ENCODE assay signal across 15 cellular contexts in the genomic region with DNA sequence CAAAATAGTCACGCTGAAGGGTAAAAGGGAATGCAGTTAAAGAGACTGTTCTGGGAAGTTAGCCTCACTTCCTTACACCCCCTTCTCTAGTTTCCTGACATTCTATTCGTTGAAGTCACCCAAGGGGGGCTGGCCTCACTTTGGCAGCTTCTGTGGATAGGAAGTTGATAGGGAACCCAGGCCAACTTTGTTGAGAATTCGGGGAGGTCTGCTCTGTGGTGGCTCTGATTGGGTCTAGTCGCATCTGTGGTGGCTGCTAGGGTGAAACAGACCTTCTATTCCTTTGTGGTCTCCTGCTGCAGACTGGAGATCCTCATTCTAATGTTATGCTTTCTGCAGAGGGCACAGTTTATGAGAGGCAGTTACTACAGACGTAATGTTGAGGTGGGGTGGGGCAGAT. TPM values are rescaled to one million over a fixed set of nuclear protein-coding genes. Genes with fewer than 3 reads are reported as not detected.
A peak's percentile ranks its signal among the peaks of the same experiment; 100 is the strongest.
DNase-seq lines count a peak whose midpoint lies in the region; ATAC-seq lines count a peak whose summit lies in the region.
"Had no signal": no experiment of that assay in that cellular context is flagged by ENCODE, and none has a peak within 500 bp of the region (broad histone marks: within the 10 kb centered on the region; RNA-seq: fewer than 3 reads in every experiment).

No MANE protein-coding gene starts in this region.

- H3K27ac Mint-ChIP-seq in activated naive CD4-positive, alpha-beta T cell treated with anti-CD3 and anti-CD28 coated beads, Interleukin-2, amount 10 ng/mL, durations not matched to agents 7 days and 5 days: peak overlapping the region; percentile 79
- H3K27ac Mint-ChIP-seq in activated naive CD8-positive, alpha-beta T cell treated with anti-CD3 and anti-CD28 coated beads, Interleukin-2, amount 50 U/mL, for 24 hours: peak overlapping the region; percentile 92
- peak overlapping the region; percentile 58 for H3K27ac Mint-ChIP-seq in stimulated activated memory B cell treated with anti-CD40 and anti-IgM and Interleukin-4, amounts not matched to agents 10 μg/mL and 1 μg/mL and 100 μg/mL, for 72 hours

- H3K36me3 Mint-ChIP-seq in activated naive CD4-positive, alpha-beta T cell treated with anti-CD3 and anti-CD28 coated beads, Interleukin-2, amount 10 ng/mL, durations not matched to agents 7 days and 5 days: peaks cover 12% of the 10 kb centered on the region
- H3K36me3 Mint-ChIP-seq in activated naive CD8-positive, alpha-beta T cell treated with anti-CD3 and anti-CD28 coated beads, Interleukin-2, amount 50 U/mL, for 24 hours (ENCODE audit: low read depth): peaks cover 8% of the 10 kb centered on the region
- H3K36me3 Mint-ChIP-seq in stimulated activated memory B cell treated with anti-CD40 and anti-IgM and Interleukin-4, amounts not matched to agents 10 μg/mL and 1 μg/mL and 100 μg/mL, for 72 hours: no peaks in the 10 kb centered on the region

- H3K27me3 Mint-ChIP-seq in activated naive CD4-positive, alpha-beta T cell treated with anti-CD3 and anti-CD28 coated beads, Interleukin-2, amount 10 ng/mL, durations not matched to agents 7 days and 5 days: no peaks in the 10 kb centered on the region
- H3K27me3 Mint-ChIP-seq in activated naive CD8-positive, alpha-beta T cell treated with anti-CD3 and anti-CD28 coated beads, Interleukin-2, amount 50 U/mL, for 24 hours: no peaks in the 10 kb centered on the region
- H3K27me3 Mint-ChIP-seq in stimulated activated memory B cell treated with anti-CD40 and anti-IgM and Interleukin-4, amounts not matched to agents 10 μg/mL and 1 μg/mL and 100 μg/mL, for 72 hours: no peaks in the 10 kb centered on the region

- DNase-seq in activated naive CD4-positive, alpha-beta T cell treated with anti-CD3 and anti-CD28 coated beads, Interleukin-2, amount 10 ng/mL, durations not matched to agents 7 days and 5 days: no peak
- no peak for DNase-seq in activated naive CD4-positive, alpha-beta T cell treated with anti-CD3 and anti-CD28 coated beads, Interleukin-2, amount 50 U/mL, for 16 hours
- DNase-seq in NOMO-1 (lab: John Stamatoyannopoulos, UW; ENCODE audit: unreplicated experiment in 2 of 2): peak; percentile 91 to 94
- DNase-seq in activated naive CD8-positive, alpha-beta T cell treated with anti-CD3 and anti-CD28 coated beads, Interleukin-2, amount 50 U/mL, for 24 hours: peak; percentile 22
- no peak for DNase-seq in C1 segment of cervical spinal cord (lab: John Stamatoyannopoulos, UW)
- DNase-seq in HT-29 (ENCODE audit: low spot score): no peak
- DNase-seq: amniotic stem cell, DMS 273 treated with DMSO at 0.1 percent for 48 hours, kidney, NCI-H2029, NCI-H69, posterior cingulate gyrus had no signal

- CTCF ChIA-PET in activated naive CD4-positive, alpha-beta T cell treated with anti-CD3 and anti-CD28 coated beads, Interleukin-2, amount 10 ng/mL, durations not matched to agents 7 days and 5 days (lab: Charles Lee): interaction anchor here (0.9 to 5.0 kb wide), 7 partner anchors 12 to 57 kb away, joined by 3 to 16 read pairs (median 4); a partner anchor contains a TSS

- H3K9me3 Mint-ChIP-seq in activated naive CD4-positive, alpha-beta T cell treated with anti-CD3 and anti-CD28 coated beads, Interleukin-2, amount 10 ng/mL, durations not matched to agents 7 days and 5 days: peaks cover under 1% of the 10 kb centered on the region
- no peaks in the 10 kb centered on the region for H3K9me3 Mint-ChIP-seq in activated naive CD8-positive, alpha-beta T cell treated with anti-CD3 and anti-CD28 coated beads, Interleukin-2, amount 50 U/mL, for 24 hours
- H3K9me3 Mint-ChIP-seq in stimulated activated memory B cell treated with anti-CD40 and anti-IgM and Interleukin-4, amounts not matched to agents 10 μg/mL and 1 μg/mL and 100 μg/mL, for 72 hours: no peaks in the 10 kb centered on the region

- ATAC-seq in activated naive CD8-positive, alpha-beta T cell treated with anti-CD3 and anti-CD28 coated beads, Interleukin-2, amount 50 U/mL, for 24 hours: no peak
- ATAC-seq in stimulated activated memory B cell treated with anti-CD40 and anti-IgM and Interleukin-4, amounts not matched to agents 10 μg/mL and 1 μg/mL and 100 μg/mL, for 72 hours: no peak
- ATAC-seq in GM19328 (IDR thresholded peaks at IDR 0.05; ENCODE audit: unreplicated experiment): no peak

- peaks cover 75% of the 10 kb centered on the region for H3K4me1 Mint-ChIP-seq in activated naive CD4-positive, alpha-beta T cell treated with anti-CD3 and anti-CD28 coated beads, Interleukin-2, amount 10 ng/mL, durations not matched to agents 7 days and 5 days
- H3K4me1 Mint-ChIP-seq in activated naive CD8-positive, alpha-beta T cell treated with anti-CD3 and anti-CD28 coated beads, Interleukin-2, amount 50 U/mL, for 24 hours: peaks cover 93% of the 10 kb centered on the region
- peaks cover 54% of the 10 kb centered on the region for H3K4me1 Mint-ChIP-seq in stimulated activated memory B cell treated with anti-CD40 and anti-IgM and Interleukin-4, amounts not matched to agents 10 μg/mL and 1 μg/mL and 100 μg/mL, for 72 hours

- H3K4me3 Mint-ChIP-seq in activated naive CD4-positive, alpha-beta T cell treated with anti-CD3 and anti-CD28 coated beads, Interleukin-2, amount 10 ng/mL, durations not matched to agents 7 days and 5 days: no peak overlapping the region
- peak overlapping the region; percentile 16 for H3K4me3 Mint-ChIP-seq in activated naive CD8-positive, alpha-beta T cell treated with anti-CD3 and anti-CD28 coated beads, Interleukin-2, amount 50 U/mL, for 24 hours
- H3K4me3 Mint-ChIP-seq in stimulated activated memory B cell treated with anti-CD40 and anti-IgM and Interleukin-4, amounts not matched to agents 10 μg/mL and 1 μg/mL and 100 μg/mL, for 72 hours: no peak overlapping the region

RNA-seq across cellular contexts. Expression of a gene that starts 28.8 kb away (rescaled TPM):
- not detected in 2 replicates for total RNA-seq in HT-29 (2014; rRNA removed; shearing (Covaris generic))
- total RNA-seq: temporal lobe had no signal

RNA-seq across cellular contexts. Expression of a gene that starts 53.3 kb away (rescaled TPM):
- total RNA-seq in HT-29 (2014; rRNA removed; shearing (Covaris generic)): not detected in 2 replicates
- total RNA-seq: temporal lobe had no signal

Comparison
In these comparisons a context has a peak if more than half of its experiments do, and no peak if none do; other contexts are left out.
1. DNase-seq: peak in NOMO-1 (2 of 2) and activated naive CD8-positive, alpha-beta T cell treated with anti-CD3 and anti-CD28 coated beads, Interleukin-2, amount 50 U/mL, for 24 hours (single experiment); none in activated naive CD4-positive, alpha-beta T cell treated with anti-CD3 and anti-CD28 coated beads, Interleukin-2, amount 10 ng/mL, durations not matched to agents 7 days and 5 days (single experiment), activated naive CD4-positive, alpha-beta T cell treated with anti-CD3 and anti-CD28 coated beads, Interleukin-2, amount 50 U/mL, for 16 hours (single experiment), C1 segment of cervical spinal cord (0 of 14) and HT-29 (single experiment).
2. Peak in every context shown above with its lines, with median percentiles within 50 percentile points of each other: H3K27ac Mint-ChIP-seq.